Comparison of ENCODE assay signal across 17 cellular contexts in genomic region chr6:3350252-3350826, GRCh38.
A peak's percentile ranks its signal among the peaks of the same experiment; 100 is the strongest.
DNase-seq lines count a peak whose midpoint lies in the region; ATAC-seq, FAIRE-seq and TF ChIP-seq lines count a peak whose summit lies in the region.
"Had no signal": no experiment of that assay in that cellular context is flagged by ENCODE, and none has a peak within 500 bp of the region (broad histone marks: within the 10 kb centered on the region; RNA-seq: fewer than 3 reads in every experiment).

No MANE protein-coding gene starts in this region.

- H3K9ac ChIP-seq in astrocyte (ENCODE audit: low read length) = no peak overlapping the region
- H3K9ac ChIP-seq in mesendoderm (ENCODE audit: low read length) = no peak overlapping the region

- H3K4ac ChIP-seq in mesendoderm (ENCODE audit: low read depth, low read length) = no peak overlapping the region

- peaks cover 12% of the 10 kb centered on the region for H3K4me1 Mint-ChIP-seq in astrocyte (ENCODE audit: low read depth, unreplicated experiment)

- DNase-seq in LHCN-M2 (ENCODE audit: low read depth) = peak; percentile 71
- no peak for DNase-seq in astrocyte (ENCODE audit: low read depth)
- no peak for DNase-seq in mesendoderm
- no peak for DNase-seq in substantia nigra (lab: John Stamatoyannopoulos, UW)
- DNase-seq in epidermal melanocyte (ENCODE audit: insufficient read length, low spot score) = no peak
- no peak for DNase-seq in SIG-M5 (lab: John Stamatoyannopoulos, UW)
- DNase-seq: body of pancreas, cortex of kidney, foreskin fibroblast, kidney glomerular epithelial cell, NCI-H2081, PC-3 had no signal

- H4K8ac ChIP-seq in mesendoderm (ENCODE audit: low read depth, low read length) = no peak overlapping the region

- H3K4me2 ChIP-seq in astrocyte (ENCODE audit: low read length) = peak overlapping the region; percentile 60
- no peak overlapping the region for H3K4me2 ChIP-seq in mesendoderm (ENCODE audit: low read length)

- H3K27ac Mint-ChIP-seq in astrocyte (ENCODE audit: unreplicated experiment) = no peak overlapping the region
- H3K27ac Mint-ChIP-seq: activated naive CD8-positive, alpha-beta T cell; activated T-helper 1 cell treated with anti-CD3 and anti-CD28 coated beads, Interleukin-12 subunit alpha, Interleukin-12 subunit beta, Interleukin-2, Interleukin-4 antibody, amounts not matched to agents 30 ng/mL and 10 ng/mL and 1 ng/mL, durations not matched to agents 14 hours and 24 hours and 36 hours; T-helper 2 cell treated with Interferon-gamma antibody and Interleukin-4, amounts not matched to agents 5 μg/mL and 100 μg/mL, for 36 hours had no signal

- H3K9me3 ChIP-seq in astrocyte (ENCODE audit: insufficient read depth, low read depth, low read length) = no peaks in the 10 kb centered on the region
- H3K9me3 ChIP-seq: body of pancreas had no signal

- H3K36me3 Mint-ChIP-seq in astrocyte (ENCODE audit: low read depth, unreplicated experiment) = no peaks in the 10 kb centered on the region

- no peak overlapping the region for H2AFZ ChIP-seq in astrocyte (ENCODE audit: low read depth, low read length)

- H4K5ac ChIP-seq in mesendoderm (ENCODE audit: low read length) = no peak overlapping the region

- TF ChIP-seq CTCF in astrocyte (IDR thresholded peaks at IDR 0.05; ENCODE audit: insufficient read depth, low read depth, low read length) = no peak

- no peaks in the 10 kb centered on the region for H3K36me3 ChIP-seq in astrocyte (ENCODE audit: insufficient read depth, low read length)
- no peaks in the 10 kb centered on the region for H3K36me3 ChIP-seq in mesendoderm (ENCODE audit: control insufficient read depth, insufficient read depth, low read length)

- H3K9me3 Mint-ChIP-seq in astrocyte (ENCODE audit: unreplicated experiment) = peaks cover 2% of the 10 kb centered on the region
- H3K9me3 Mint-ChIP-seq: activated T-helper 1 cell treated with anti-CD3 and anti-CD28 coated beads, Interleukin-12 subunit alpha, Interleukin-12 subunit beta, Interleukin-2, Interleukin-4 antibody, amounts not matched to agents 30 ng/mL and 10 ng/mL and 1 ng/mL, durations not matched to agents 14 hours and 24 hours and 36 hours; T-helper 2 cell treated with Interferon-gamma antibody and Interleukin-4, amounts not matched to agents 5 μg/mL and 100 μg/mL, for 36 hours had no signal

- no peak overlapping the region for H2AK5ac ChIP-seq in mesendoderm (ENCODE audit: low read length)

- no peak overlapping the region for H2BK5ac ChIP-seq in mesendoderm (ENCODE audit: low read length)

- peak overlapping the region; percentile 3 for H3K56ac ChIP-seq in mesendoderm (ENCODE audit: low read length)

- WGBS in mesendoderm (ENCODE audit: extremely low coverage, insufficient coverage, low lambda C conversion rate) = no CpG with 5 or more reads among the region's 8 CpGs

- no peaks in the 10 kb centered on the region for H3K79me1 ChIP-seq in mesendoderm (ENCODE audit: low read length)

- H3K27me3 ChIP-seq in astrocyte (ENCODE audit: insufficient read depth, low read length) (no peaks in the 10 kb centered on the region), mesendoderm (ENCODE audit: insufficient read depth, low read length, poor library complexity) (no peaks in the 10 kb centered on the region)
- H3K27me3 ChIP-seq: body of pancreas had no signal

- H3K27ac ChIP-seq in astrocyte (ENCODE audit: low read depth, low read length) = no peak overlapping the region
- H3K27ac ChIP-seq in mesendoderm (ENCODE audit: low read depth, low read length) = no peak overlapping the region
- peak overlapping the region; percentile 93 for H3K27ac ChIP-seq in substantia nigra (ENCODE audit: low read depth, low read length, poor library complexity, severe bottlenecking)
- H3K27ac ChIP-seq: epithelial cell of prostate had no signal

- H3K79me2 ChIP-seq in astrocyte (ENCODE audit: insufficient read depth, low read length) = no peaks in the 10 kb centered on the region
- H3K79me2 ChIP-seq in mesendoderm (ENCODE audit: control insufficient read depth, insufficient read depth, low read length) = no peaks in the 10 kb centered on the region

- H3K27me3 Mint-ChIP-seq in astrocyte (ENCODE audit: low read depth, unreplicated experiment) = peaks cover 5% of the 10 kb centered on the region
- H3K27me3 Mint-ChIP-seq: activated naive CD8-positive, alpha-beta T cell had no signal

- no peak overlapping the region for H3K18ac ChIP-seq in mesendoderm (ENCODE audit: low read length)

- no peaks in the 10 kb centered on the region for H4K20me1 ChIP-seq in astrocyte (ENCODE audit: insufficient read depth, low read length)

- no peak for FAIRE-seq in astrocyte (lab: Jason Lieb, UNC)

- H3K23ac ChIP-seq in mesendoderm (ENCODE audit: low read length) = no peak overlapping the region

- H2BK15ac ChIP-seq in mesendoderm (replicated peaks; ENCODE audit: low read depth) = no peak overlapping the region

- H3K4me1 ChIP-seq in astrocyte (ENCODE audit: insufficient read depth, low read length) (peaks cover 23% of the 10 kb centered on the region), mesendoderm (ENCODE audit: control insufficient read depth, low read depth, low read length) (peaks cover 2% of the 10 kb centered on the region)

- H3K4me3 Mint-ChIP-seq in astrocyte (ENCODE audit: unreplicated experiment) = no peak overlapping the region
- H3K4me3 Mint-ChIP-seq: activated naive CD8-positive, alpha-beta T cell; activated T-helper 1 cell treated with anti-CD3 and anti-CD28 coated beads, Interleukin-12 subunit alpha, Interleukin-12 subunit beta, Interleukin-2, Interleukin-4 antibody, amounts not matched to agents 30 ng/mL and 10 ng/mL and 1 ng/mL, durations not matched to agents 14 hours and 24 hours and 36 hours; T-helper 2 cell treated with Interferon-gamma antibody and Interleukin-4, amounts not matched to agents 5 μg/mL and 100 μg/mL, for 36 hours had no signal

- no peak overlapping the region for H3K4me3 ChIP-seq in astrocyte (ENCODE audit: insufficient read depth, low read depth, low read length)
- H3K4me3 ChIP-seq in mesendoderm (ENCODE audit: low read length) = no peak overlapping the region
- H3K4me3 ChIP-seq: body of pancreas had no signal

- H2BK120ac ChIP-seq in mesendoderm (ENCODE audit: low read depth, low read length) = no peak overlapping the region

- ATAC-seq in GM21381 (IDR thresholded peaks at IDR 0.05; ENCODE audit: unreplicated experiment) = no peak
- ATAC-seq: body of pancreas, PC-3 had no signal
